In the genomic region with DNA sequence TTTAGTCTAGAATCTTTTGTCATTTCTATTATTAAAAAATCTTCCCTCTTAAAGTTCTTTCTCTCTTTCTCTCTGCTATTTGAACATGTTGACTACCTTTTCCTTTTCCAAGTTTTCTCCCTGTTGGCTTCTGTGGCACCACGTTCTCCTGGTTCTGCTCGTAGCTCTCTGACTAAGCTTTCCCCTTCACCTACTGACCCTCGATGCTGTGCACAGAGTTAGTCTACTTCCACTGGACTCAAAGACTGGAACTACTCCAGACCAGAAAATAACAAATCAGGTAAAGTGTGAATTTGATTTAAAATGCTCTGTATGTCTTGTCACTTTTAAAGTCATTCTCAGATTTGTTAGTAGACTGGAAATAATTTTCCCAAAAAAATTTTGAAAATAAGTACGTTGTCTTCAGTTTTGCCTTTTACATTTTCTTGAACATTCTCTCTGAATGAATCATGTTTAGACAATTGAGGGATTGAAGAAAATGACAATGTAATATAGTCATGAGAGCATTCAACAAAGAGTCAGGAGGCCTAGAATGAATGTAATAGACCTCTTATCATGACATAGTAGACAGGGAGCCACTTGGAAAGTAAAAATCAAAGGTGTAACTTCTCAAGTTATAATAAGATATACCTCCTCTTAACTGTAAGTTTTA, we compare ENCODE assay signal across 20 cellular contexts. TPM values are rescaled to one million over a fixed set of nuclear protein-coding genes. Genes with fewer than 3 reads are reported as not detected.
DNase-seq lines count a peak whose midpoint lies in the region; ATAC-seq and TF ChIP-seq lines count a peak whose summit lies in the region.
"Had no signal": no experiment of that assay in that cellular context is flagged by ENCODE, and none has a peak within 500 bp of the region (broad histone marks: within the 10 kb centered on the region; RNA-seq: fewer than 3 reads in every experiment).

No MANE protein-coding gene starts in this region.

- intact Hi-C loops in PC-9 (cut with micrococcal nuclease; ENCODE audit: unreplicated experiment) = loop anchor here (2.0 kb wide), 1 partner anchor 38 kb away; no protein-coding TSS in a partner anchor
- intact Hi-C loops in right cardiac atrium (cut with DNase I) = no loop called here

- H3K4me1 ChIP-seq in PC-9 (replicated peaks; ENCODE audit: insufficient read depth) (no peaks in the 10 kb centered on the region), right cardiac atrium (ENCODE audit: control insufficient read depth, insufficient read depth, low read length) (no peaks in the 10 kb centered on the region)
- H3K4me1 ChIP-seq: BE2C, gastrocnemius medialis, SJCRH30 had no signal

- H3K79me2 ChIP-seq in PC-9 (ENCODE audit: low read depth) = no peaks in the 10 kb centered on the region

- POLR2A ChIA-PET in PC-9 (lab: Charles Lee; ENCODE audit: unreplicated experiment) = interaction anchor here (0.7 to 1.0 kb wide), 2 partner anchors 20 to 59 kb away, joined by 4 to 10 read pairs; no protein-coding TSS in a partner anchor
- POLR2A ChIA-PET in activated CD4-positive, alpha-beta memory T cell treated with anti-CD3 and anti-CD28 coated beads, Interleukin-2, amount 10 ng/mL, durations not matched to agents 7 days and 5 days (lab: Charles Lee) = no interaction called here

- no peaks in the 10 kb centered on the region for H3K9me2 ChIP-seq in PC-9 (ENCODE audit: insufficient read depth)

- H3K36me3 ChIP-seq in PC-9 (ENCODE audit: low read depth) = peaks cover 79% of the 10 kb centered on the region
- H3K36me3 ChIP-seq: BE2C had no signal

- peak overlapping the region; percentile 64 for H3K27ac Mint-ChIP-seq in chondrocyte (ENCODE audit: unreplicated experiment)
- H3K27ac Mint-ChIP-seq in activated CD4-positive, alpha-beta memory T cell treated with anti-CD3 and anti-CD28 coated beads, Interleukin-2, amount 10 ng/mL, durations not matched to agents 7 days and 5 days = no peak overlapping the region
- H3K27ac Mint-ChIP-seq: activated naive CD8-positive, alpha-beta T cell treated with anti-CD3 and anti-CD28 coated beads, Interleukin-2, amount 10 ng/mL, durations not matched to agents 7 days and 5 days; progenitor cell of endocrine pancreas; type B pancreatic cell had no signal

- H3K36me3 Mint-ChIP-seq in chondrocyte (ENCODE audit: low read depth) = peaks cover 30% of the 10 kb centered on the region
- peaks cover 44% of the 10 kb centered on the region for H3K36me3 Mint-ChIP-seq in activated CD4-positive, alpha-beta memory T cell treated with anti-CD3 and anti-CD28 coated beads, Interleukin-2, amount 10 ng/mL, durations not matched to agents 7 days and 5 days (ENCODE audit: low read depth)

- H4K20me1 ChIP-seq in PC-9 (ENCODE audit: insufficient read depth) = no peaks in the 10 kb centered on the region

- no peaks in the 10 kb centered on the region for H3K27me3 Mint-ChIP-seq in chondrocyte (ENCODE audit: low read depth)
- H3K27me3 Mint-ChIP-seq in activated CD4-positive, alpha-beta memory T cell treated with anti-CD3 and anti-CD28 coated beads, Interleukin-2, amount 10 ng/mL, durations not matched to agents 7 days and 5 days = no peaks in the 10 kb centered on the region
- H3K27me3 Mint-ChIP-seq: activated naive CD8-positive, alpha-beta T cell treated with anti-CD3 and anti-CD28 coated beads, Interleukin-2, amount 10 ng/mL, durations not matched to agents 7 days and 5 days; progenitor cell of endocrine pancreas; type B pancreatic cell had no signal

- H3K27me3 ChIP-seq in PC-9 (ENCODE audit: insufficient read depth, low read depth) (no peaks in the 10 kb centered on the region), right cardiac atrium (ENCODE audit: control insufficient read depth, insufficient read depth) (no peaks in the 10 kb centered on the region)
- H3K27me3 ChIP-seq: BE2C, gastrocnemius medialis, SJCRH30 had no signal

- H3K4me1 Mint-ChIP-seq in chondrocyte (ENCODE audit: low read depth) = peaks cover 8% of the 10 kb centered on the region
- no peaks in the 10 kb centered on the region for H3K4me1 Mint-ChIP-seq in activated CD4-positive, alpha-beta memory T cell treated with anti-CD3 and anti-CD28 coated beads, Interleukin-2, amount 10 ng/mL, durations not matched to agents 7 days and 5 days

- H3K4me3 ChIP-seq in PC-9 = no peak overlapping the region
- H3K4me3 ChIP-seq in right cardiac atrium (ENCODE audit: low read length) = no peak overlapping the region
- H3K4me3 ChIP-seq: gastrocnemius medialis, SJCRH30 had no signal

- peak overlapping the region; percentile 1; the same call in 1 of the 2 replicates for H3K27ac ChIP-seq in PC-9
- no peak overlapping the region for H3K27ac ChIP-seq in right cardiac atrium (ENCODE audit: low read length)
- H3K27ac ChIP-seq: gastrocnemius medialis, HL-60, SJCRH30, WERI-Rb-1 had no signal

- TF ChIP-seq CTCF in PC-9 (conservative IDR thresholded peaks at IDR 0.05) (no peak), chondrocyte (IDR thresholded peaks at IDR 0.05) (no peak)

- ATAC-seq in left lobe of liver = peak; percentile 38
- ATAC-seq in right cardiac atrium = no peak
- ATAC-seq: gastrocnemius medialis had no signal

- CTCF ChIA-PET in PC-9 (lab: Charles Lee) = interaction anchor here (0.7 to 1.8 kb wide), 3 partner anchors 38 to 1792 kb away, joined by 4 to 5 read pairs (median 5); no protein-coding TSS in a partner anchor
- CTCF ChIA-PET in activated CD4-positive, alpha-beta memory T cell treated with anti-CD3 and anti-CD28 coated beads, Interleukin-2, amount 10 ng/mL, durations not matched to agents 7 days and 5 days (lab: Charles Lee) = no interaction called here

- H3F3A ChIP-seq in PC-9 (ENCODE audit: insufficient read depth, low read depth) = no peaks in the 10 kb centered on the region

- H3K9me3 ChIP-seq in PC-9 (ENCODE audit: insufficient read depth, low read depth) = no peaks in the 10 kb centered on the region
- H3K9me3 ChIP-seq in right cardiac atrium (ENCODE audit: control insufficient read depth, low read length) = no peaks in the 10 kb centered on the region
- H3K9me3 ChIP-seq: BE2C, gastrocnemius medialis, SJCRH30 had no signal

- no TSS peak for BruUV-seq in PC-9 (replicated peaks; lab: Mats Ljungman, UMichigan)

- 79% methylated on average over 4 of the region's 4 CpGs for WGBS in right cardiac atrium

- no peak overlapping the region for H3K4me3 Mint-ChIP-seq in chondrocyte (ENCODE audit: unreplicated experiment)
- H3K4me3 Mint-ChIP-seq in activated CD4-positive, alpha-beta memory T cell treated with anti-CD3 and anti-CD28 coated beads, Interleukin-2, amount 10 ng/mL, durations not matched to agents 7 days and 5 days = no peak overlapping the region
- H3K4me3 Mint-ChIP-seq: activated naive CD8-positive, alpha-beta T cell treated with anti-CD3 and anti-CD28 coated beads, Interleukin-2, amount 10 ng/mL, durations not matched to agents 7 days and 5 days; type B pancreatic cell had no signal

- H3K4me2 ChIP-seq in PC-9 = no peak overlapping the region

- H2AFZ ChIP-seq in PC-9 = no peak overlapping the region

- no peaks in the 10 kb centered on the region for H3K9me3 Mint-ChIP-seq in chondrocyte (ENCODE audit: low read depth)
- no peaks in the 10 kb centered on the region for H3K9me3 Mint-ChIP-seq in activated CD4-positive, alpha-beta memory T cell treated with anti-CD3 and anti-CD28 coated beads, Interleukin-2, amount 10 ng/mL, durations not matched to agents 7 days and 5 days
- H3K9me3 Mint-ChIP-seq: activated naive CD8-positive, alpha-beta T cell treated with anti-CD3 and anti-CD28 coated beads, Interleukin-2, amount 10 ng/mL, durations not matched to agents 7 days and 5 days; type B pancreatic cell had no signal

- DNase-seq in Daoy (ENCODE audit: low read depth) (peak; percentile 35), PC-9 (no peak), chondrocyte (ENCODE audit: low spot score) (no peak), left lobe of liver (ENCODE audit: low spot score) (no peak), globus pallidus (ENCODE audit: low spot score) (no peak), NCI-H2081 treated with DMSO at 0.1 percent for 48 hours (lab: John Stamatoyannopoulos, UW) (no peak), right cardiac atrium (no peak)
- no peak for DNase-seq in activated CD4-positive, alpha-beta memory T cell treated with anti-CD3 and anti-CD28 coated beads, Interleukin-2, amount 10 ng/mL, durations not matched to agents 7 days and 5 days
- DNase-seq: activated naive CD8-positive, alpha-beta T cell treated with anti-CD3 and anti-CD28 coated beads, Interleukin-2, amount 10 ng/mL, durations not matched to agents 7 days and 5 days; BE2C; cortex of kidney; DMS79 treated with DMSO at 0.1 percent for 48 hours; gastrocnemius medialis; islet precursor cell; NK-92 treated with Interleukin-12 subunit alpha and Interleukin-12 subunit beta, amount 100 ng/mL, for 24 hours; SJCRH30; WERI-Rb-1 had no signal

RNA-seq across cellular contexts. Expression of a gene that starts 25.3 kb away (rescaled TPM):
- total RNA-seq in Daoy (2014; rRNA removed; shearing (Covaris generic)) = 76.5 and 93.2 TPM in 2 replicates
- total RNA-seq in PC-9 (2021) (368 and 419 TPM in 2 replicates), chondrocyte (64.6 to 75.0 TPM (median 69.0 TPM) in 3 replicates), left lobe of liver (96.4 TPM), right cardiac atrium (10 to 100 TPM; 80.5 to 95.9 (median 82.2) TPM)
- total RNA-seq in activated CD4-positive, alpha-beta memory T cell treated with anti-CD3 and anti-CD28 coated beads, Interleukin-2, amount 10 ng/mL, durations not matched to agents 7 days and 5 days = 10 to 100 TPM; 53.0 to 53.2 TPM
- 27.8 TPM for polyA plus RNA-seq in right cardiac atrium
